In the genomic region with DNA sequence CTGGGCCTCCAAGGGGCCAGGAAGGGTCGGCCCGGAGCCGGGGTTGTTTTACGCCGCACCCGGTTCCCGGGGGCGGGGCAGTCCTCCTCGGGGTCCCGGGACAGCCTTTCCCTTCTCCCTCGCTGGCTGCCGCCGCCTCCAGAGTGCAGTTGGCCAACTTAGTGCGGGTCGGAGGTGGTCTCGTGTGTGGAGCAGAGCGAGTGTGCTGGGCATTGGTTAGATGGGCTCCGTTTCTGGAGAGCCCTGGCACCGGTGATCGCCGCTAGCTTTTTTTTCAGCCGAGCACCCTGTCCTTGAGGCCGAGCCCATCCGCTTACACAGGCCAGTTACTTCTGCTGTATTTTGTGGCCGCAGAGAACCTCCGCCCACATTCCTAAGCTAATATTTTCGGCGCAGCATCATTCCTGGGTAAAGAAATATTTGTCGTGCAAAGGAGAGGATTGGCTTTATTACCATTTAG, we compare ENCODE assay signal across 8 cellular contexts. TPM values are rescaled to one million over a fixed set of nuclear protein-coding genes. Genes with fewer than 3 reads are reported as not detected.
DNase-seq lines count a peak whose midpoint lies in the region; ATAC-seq, FAIRE-seq and TF ChIP-seq lines count a peak whose summit lies in the region.

No MANE protein-coding gene starts in this region.

- H3K27me3 ChIP-seq in Peyer's patch (no peaks in the 10 kb centered on the region), bronchial epithelial cell (ENCODE audit: control insufficient read depth, insufficient read depth, low read length) (no peaks in the 10 kb centered on the region), stomach (no peaks in the 10 kb centered on the region)

- H3K36me3 ChIP-seq in Peyer's patch, result no peaks in the 10 kb centered on the region
- H3K36me3 ChIP-seq in bronchial epithelial cell (ENCODE audit: control insufficient read depth, insufficient read depth, low read length), result no peaks in the 10 kb centered on the region
- H3K36me3 ChIP-seq in stomach, result peaks cover 0 to 11% (median 2%) of the 10 kb centered on the region in 4 donors

- H3K4me1 ChIP-seq in Peyer's patch (peaks cover 0 to 6% (median 2%) of the 10 kb centered on the region in 4 donors), stomach (peaks cover 11 to 23% (median 18%) of the 10 kb centered on the region in 4 donors)

- intact Hi-C loops in left colon (cut with DNase I, micrococcal nuclease) (no loop called here), stomach (cut with DNase I; ENCODE audit: low total_unique reads) (no loop called here)

- no peak for FAIRE-seq in bronchial epithelial cell (lab: Jason Lieb, UNC)

- ATAC-seq in GM18867 (IDR thresholded peaks at IDR 0.05; ENCODE audit: unreplicated experiment) (peak; percentile 28), HG03095 (IDR thresholded peaks at IDR 0.05; ENCODE audit: unreplicated experiment) (peak; percentile 29), left colon (peak; percentile 31)

- WGBS in stomach, 5 donors, result 0 to 1% (median 1%) methylated on average over 27 to 29 of the region's 29 CpGs

- TF ChIP-seq POLR2A in Peyer's patch (IDR thresholded peaks at IDR 0.05) (no peak), stomach (IDR thresholded peaks at IDR 0.05) (no peak)

- TF ChIP-seq CTCF in Peyer's patch (IDR thresholded peaks at IDR 0.05), result no peak
- no peak for TF ChIP-seq CTCF in bronchial epithelial cell (IDR thresholded peaks at IDR 0.05; ENCODE audit: insufficient read depth, low read length, severe bottlenecking)
- TF ChIP-seq CTCF in stomach (IDR thresholded peaks at IDR 0.05), result no peak

- H3K4me3 ChIP-seq in Peyer's patch, result peak overlapping the region; percentile 68 to 85 (median 78)
- peak overlapping the region; percentile 83 for H3K4me3 ChIP-seq in bronchial epithelial cell (ENCODE audit: low read depth, low read length)
- peak overlapping the region; percentile 82 to 99 (median 88) for H3K4me3 ChIP-seq in stomach

- H3K27ac ChIP-seq in Peyer's patch (peak overlapping the region; percentile 33 to 68 (median 52)), stomach (peak overlapping the region in 4 of 5 donors; percentile 73 to 84 (median 82))

- no peak for TF ChIP-seq EP300 in stomach (IDR thresholded peaks at IDR 0.05)

- H3K9me3 ChIP-seq in Peyer's patch (no peaks in the 10 kb centered on the region), stomach (no peaks in the 10 kb centered on the region)

- DNase-seq in CD1c-positive myeloid dendritic cell (ENCODE audit: extremely low spot score), result peak; percentile 64
- no peak for DNase-seq in Peyer's patch
- DNase-seq in bronchial epithelial cell (ENCODE audit: low read depth), result peak; percentile 74
- peak in 1 of 2 donors; percentile 26 for DNase-seq in left colon
- no peak for DNase-seq in stomach
- DNase-seq in pons (ENCODE audit: low spot score), result no peak

RNA-seq across cellular contexts. Expression of a gene that starts 0.6 kb away (rescaled TPM):
- total RNA-seq in Peyer's patch, result 10 to 100 TPM in 1 of 4 donors, 1 to 10 TPM in 3; 2.2 to 33.8 (median 6.0) TPM
- total RNA-seq in bronchial epithelial cell, result 3.7 and 7.3 TPM in 2 replicates
- 1 to 10 TPM; 4.0 to 8.7 TPM for total RNA-seq in left colon
- total RNA-seq in stomach, result 10 to 100 TPM in 3 of 5 donors, 1 to 10 TPM in 2; 8.0 to 26.3 (median 17.1) TPM
- 1 to 10 TPM; 2.1 to 5.7 (median 2.4) TPM for polyA plus RNA-seq in stomach

RNA-seq across cellular contexts. Expression of a gene that starts 37.9 kb away (rescaled TPM):
- 100 to 1,000 TPM; 245 to 770 (median 386) TPM for total RNA-seq in Peyer's patch
- total RNA-seq in bronchial epithelial cell, result 47.4 and 57.4 TPM in 2 replicates
- total RNA-seq in left colon, result 1,000 to 10,000 TPM; 1,228 to 1,338 TPM
- 1,000 to 10,000 TPM in 2 of 5 donors, 100 to 1,000 TPM in 2, 10 to 100 TPM in 1; 99.1 to 1,684 (median 575) TPM for total RNA-seq in stomach
- 1,000 to 10,000 TPM; 1,998 to 2,495 (median 2,423) TPM for polyA plus RNA-seq in stomach

Comparison
In these comparisons a context has a peak if more than half of its experiments do, and no peak if none do; other contexts are left out.
1. DNase-seq: peak in CD1c-positive myeloid dendritic cell (single experiment) and bronchial epithelial cell (single experiment); none in Peyer's patch (0 of 3), stomach (single experiment) and pons (single experiment).
2. Peak in every context shown above with its lines, with median percentiles within 50 percentile points of each other: ATAC-seq and H3K4me3 ChIP-seq.